ENCODE assay signal across 8 cellular contexts in the genomic region with DNA sequence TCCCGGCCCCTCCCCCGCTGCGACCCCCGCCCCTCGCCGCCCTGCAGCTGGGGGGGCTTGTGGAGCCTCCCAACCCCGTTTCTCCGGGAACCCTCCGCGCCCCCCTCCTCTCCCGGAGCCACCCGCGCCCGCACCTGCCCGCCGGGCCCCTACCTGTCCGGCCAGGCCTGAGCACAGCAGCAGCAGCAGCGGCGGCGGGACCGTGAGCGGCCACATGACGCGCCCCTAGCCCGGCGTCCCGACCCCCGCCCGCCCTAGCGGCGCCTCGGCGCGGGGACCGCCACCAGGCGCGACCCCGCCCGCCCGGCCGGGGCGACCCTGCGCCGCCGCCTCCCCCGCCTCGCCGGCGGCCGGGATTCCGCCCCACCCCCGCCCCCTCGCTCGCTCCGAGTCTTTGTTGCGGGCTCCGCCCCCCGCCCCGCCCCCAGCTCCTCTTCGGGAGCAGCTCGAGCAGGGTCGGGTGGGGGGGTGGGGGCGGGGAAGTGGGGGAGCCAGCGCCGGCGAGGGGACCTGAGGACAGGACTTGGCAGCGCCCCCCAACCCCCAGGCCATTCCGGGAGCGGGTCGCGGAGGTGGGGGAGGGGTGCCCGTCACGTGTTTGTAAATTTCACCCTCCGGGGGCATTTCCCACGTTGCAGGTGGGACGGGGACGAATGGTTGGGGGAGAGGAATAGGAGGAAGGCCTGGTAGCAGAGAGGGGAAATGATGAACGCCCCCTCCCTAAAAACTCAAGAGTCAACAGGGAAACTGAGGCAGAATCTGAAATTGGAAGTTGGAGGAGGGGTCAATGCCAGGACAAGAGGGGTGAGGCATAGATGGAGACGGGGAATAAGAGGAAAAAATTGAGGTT. TPM values are rescaled to one million over a fixed set of nuclear protein-coding genes. Genes with fewer than 3 reads are reported as not detected.
DNase-seq lines count a peak whose midpoint lies in the region; ATAC-seq, FAIRE-seq and TF ChIP-seq lines count a peak whose summit lies in the region.

A gene (minus strand): TSS at position 365 of the 850 bp plus-strand sequence. CDS start 149 bp downstream, at position 216.

- POLR2A ChIA-PET in AG04449 (lab: Yijun Ruan, JAX) = no interaction called here
- POLR2A ChIA-PET in HEK293T (lab: Yijun Ruan, JAX) = interaction anchor here (0.9 kb wide), 1 partner anchor 64 kb away, joined by 3 read pairs; no protein-coding TSS in a partner anchor
- POLR2A ChIA-PET in K562 (lab: Yijun Ruan, JAX) = no interaction called here

- peak within 1 kb of the TSS; percentile 63 for H3K4me3 ChIP-seq in AG04449 (ENCODE audit: low read depth, low read length)
- no peak within 1 kb of the TSS for H3K4me3 ChIP-seq in K562
- peak within 1 kb of the TSS; percentile 25 for H3K4me3 ChIP-seq in lung
- H3K4me3 ChIP-seq in upper lobe of right lung = peak within 1 kb of the TSS; percentile 34

- H3K9me3 ChIP-seq in K562 (replicated peaks; ENCODE audit: control insufficient read depth, insufficient read depth, low read depth, low read length) = no peaks in the 10 kb centered on the region
- peaks cover 0 to 5% of the 10 kb centered on the region in 2 donors for H3K9me3 ChIP-seq in lung (ENCODE audit: control insufficient read depth in 2 of 2, insufficient read depth in 1 of 2, low read length in 1 of 2)
- H3K9me3 ChIP-seq in upper lobe of right lung = no peaks in the 10 kb centered on the region

- TF ChIP-seq RAD21 in K562 (CRISPR knock-in tag; conservative IDR thresholded peaks at IDR 0.05 in 1 of 2, IDR thresholded peaks at IDR 0.05 in 1 of 2) = no peak

- H3K27me3 ChIP-seq in K562 (ENCODE audit: control insufficient read depth in 2 of 2, insufficient read depth in 2 of 2, low read length in 2 of 2) (peaks cover 0 to 10% of the 10 kb centered on the region in 2 experiments; a peak in 1 of 5 replicates), lung (ENCODE audit: control insufficient read depth, insufficient read depth) (no peaks in the 10 kb centered on the region), upper lobe of right lung (peaks cover 31% of the 10 kb centered on the region)

- in situ Hi-C loops in K562 (cut with MboI) = loop anchor here (5.0 to 10.0 kb wide), 2 partner anchors 66 to 88 kb away; no protein-coding TSS in a partner anchor

- TF ChIP-seq CTCF in AG04449 (IDR thresholded peaks at IDR 0.05; ENCODE audit: insufficient read depth, low read length, missing control alignments) (no peak), K562 (IDR thresholded peaks at IDR 0.05 in 2 of 3, conservative IDR thresholded peaks at IDR 0.05 in 1 of 3; ENCODE audit: insufficient read depth in 2 of 3, low read depth in 1 of 3, low read length in 3 of 3) (no peak), lung (IDR thresholded peaks at IDR 0.05; ENCODE audit: control extremely low read depth, extremely low read depth) (no peak), upper lobe of right lung (IDR thresholded peaks at IDR 0.05) (no peak)

- no TSS peak for BruUV-seq in K562 (replicated peaks; lab: Mats Ljungman, UMichigan)

- no peaks in the 10 kb centered on the region for H3K36me3 ChIP-seq in K562 (ENCODE audit: control insufficient read depth, insufficient read depth, low read length)
- H3K36me3 ChIP-seq in lung (ENCODE audit: control insufficient read depth in 2 of 2, insufficient read depth in 2 of 2, low read length in 2 of 2) = no peaks in the 10 kb centered on the region
- no peaks in the 10 kb centered on the region for H3K36me3 ChIP-seq in upper lobe of right lung

- no peaks in the 10 kb centered on the region for H3K79me2 ChIP-seq in K562 (ENCODE audit: control insufficient read depth, insufficient read depth, low read length)

- H3K9ac ChIP-seq in K562 (ENCODE audit: insufficient read depth in 1 of 2, low read depth in 2 of 2, low read length in 2 of 2) = peak within 1 kb of the TSS in 1 of 2 experiments; percentile 69; a peak in 1 of 4 replicates

- CTCF ChIA-PET in AG04449 (lab: Yijun Ruan, JAX) (interaction anchor here (1.9 to 2.1 kb wide), 2 partner anchors 63 to 91 kb away, joined by 10 to 16 read pairs; no protein-coding TSS in a partner anchor), HEK293T (lab: Yijun Ruan, JAX) (no interaction called here), K562 (lab: Yijun Ruan, JAX; ENCODE audit: low intra/inter-chr PET ratio) (interaction anchor here (0.6 kb wide), 1 partner anchor 92 kb away, joined by 3 read pairs; no protein-coding TSS in a partner anchor)

- H3K4me2 ChIP-seq in K562 (ENCODE audit: insufficient read depth, low read length) = peak within 1 kb of the TSS; percentile 21; the same call in 1 of the 2 replicates

- peak; percentile 50; the same call in 2 of the 3 replicates for ATAC-seq in K562
- no peak for ATAC-seq in lung (ENCODE audit: insufficient read depth, low FRiP score)
- no peak for ATAC-seq in upper lobe of right lung
- no peak for ATAC-seq in HG03095 (IDR thresholded peaks at IDR 0.05; ENCODE audit: unreplicated experiment)
- no peak for ATAC-seq in HG03342 (IDR thresholded peaks at IDR 0.05; ENCODE audit: unreplicated experiment)

- FAIRE-seq in K562 (lab: Jason Lieb, UNC) = no peak

- no peak within 1 kb of the TSS for H3K27ac ChIP-seq in K562 (ENCODE audit: extremely low read depth, low read depth, low read length)
- H3K27ac ChIP-seq in lung (ENCODE audit: low read depth in 1 of 2, low read length in 1 of 2) = no peak within 1 kb of the TSS
- no peak within 1 kb of the TSS for H3K27ac ChIP-seq in upper lobe of right lung

- H2AFZ ChIP-seq in K562 (ENCODE audit: low read depth, low read length) = peak within 1 kb of the TSS; percentile 51; the same call in 1 of the 2 replicates

- no peak for TF ChIP-seq EP300 in K562 (IDR thresholded peaks at IDR 0.05; ENCODE audit: low read length)

- 0% methylated on average over 13 of the region's 79 CpGs for WGBS in K562 (ENCODE audit: insufficient coverage, low coverage, missing lambda C conversion rate)
- 2% methylated on average over 41 to 78 of the region's 79 CpGs for WGBS in lung, 2 donors

- no peak for TF ChIP-seq POLR2A in K562 (conservative IDR thresholded peaks at IDR 0.05)

- peaks cover 3 to 17% of the 10 kb centered on the region in 2 experiments; a peak in 3 of 5 replicates for H3K4me1 ChIP-seq in K562 (replicated peaks in 1 of 2; ENCODE audit: control insufficient read depth in 2 of 2, insufficient read depth in 2 of 2, low read length in 2 of 2)
- H3K4me1 ChIP-seq in lung (ENCODE audit: control insufficient read depth in 2 of 2, insufficient read depth in 2 of 2, low read length in 2 of 2) = peaks cover 2 to 11% of the 10 kb centered on the region in 2 donors
- H3K4me1 ChIP-seq in upper lobe of right lung = peaks cover 11% of the 10 kb centered on the region

- no peaks in the 10 kb centered on the region for H4K20me1 ChIP-seq in K562 (replicated peaks; ENCODE audit: control insufficient read depth, insufficient read depth, low read length)

- intact Hi-C loops in K562 (cut with micrococcal nuclease) (no loop called here), upper lobe of right lung (cut with DNase I) (no loop called here)

- no peaks in the 10 kb centered on the region for H3K9me1 ChIP-seq in K562 (ENCODE audit: control insufficient read depth, insufficient read depth, low read length)

- no peak for DNase-seq in AG04449 (ENCODE audit: low read depth, low spot score)
- DNase-seq in HEK293T (ENCODE audit: extremely low spot score) = peak; percentile 68
- DNase-seq in K562 (ENCODE audit: extremely low read depth in 1 of 4, low spot score in 3 of 4) = peak; percentile 69 to 95 (median 88)
- no peak for DNase-seq in lung (ENCODE audit: low spot score)
- DNase-seq in upper lobe of right lung = no peak
- DNase-seq in COR-L47 (lab: John Stamatoyannopoulos, UW) = no peak

TF ChIP-seq in HEK293T, 16 proteins besides CTCF, POLR2A, EP300 and RAD21 (continues in another document):
- TF ChIP-seq ELF4 (IDR thresholded peaks at IDR 0.05) (no peak), TARDBP (IDR thresholded peaks at IDR 0.05) (no peak), LEF1 (IDR thresholded peaks at IDR 0.05; ENCODE audit: borderline replicate concordance) (no peak), L3MBTL2 (conservative IDR thresholded peaks at IDR 0.05) (peak; percentile 31; the same call in 1 of the 2 replicates), CTBP1 (IDR thresholded peaks at IDR 0.05; ENCODE audit: borderline replicate concordance) (no peak), SUZ12 (IDR thresholded peaks at IDR 0.05) (no peak), FOXM1 (IDR thresholded peaks at IDR 0.05; ENCODE audit: borderline replicate concordance) (no peak)

TF ChIP-seq in K562, 482 proteins besides CTCF, POLR2A, EP300 and RAD21 (continues in another document):
- TF ChIP-seq, protein P1, sequence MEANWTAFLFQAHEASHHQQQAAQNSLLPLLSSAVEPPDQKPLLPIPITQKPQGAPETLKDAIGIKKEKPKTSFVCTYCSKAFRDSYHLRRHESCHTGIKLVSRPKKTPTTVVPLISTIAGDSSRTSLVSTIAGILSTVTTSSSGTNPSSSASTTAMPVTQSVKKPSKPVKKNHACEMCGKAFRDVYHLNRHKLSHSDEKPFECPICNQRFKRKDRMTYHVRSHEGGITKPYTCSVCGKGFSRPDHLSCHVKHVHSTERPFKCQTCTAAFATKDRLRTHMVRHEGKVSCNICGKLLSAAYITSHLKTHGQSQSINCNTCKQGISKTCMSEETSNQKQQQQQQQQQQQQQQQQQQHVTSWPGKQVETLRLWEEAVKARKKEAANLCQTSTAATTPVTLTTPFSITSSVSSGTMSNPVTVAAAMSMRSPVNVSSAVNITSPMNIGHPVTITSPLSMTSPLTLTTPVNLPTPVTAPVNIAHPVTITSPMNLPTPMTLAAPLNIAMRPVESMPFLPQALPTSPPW (CRISPR knock-in tag; IDR thresholded peaks at IDR 0.05) = peak; percentile 60
- peak; percentile 60; the same call in 1 of the 2 replicates for TF ChIP-seq BCOR (IDR thresholded peaks at IDR 0.05)

RNA-seq across cellular contexts. Expression of the gene that starts here (rescaled TPM):
- total RNA-seq in K562 (2011; cell fraction: chromatin; rRNA removed; ENCODE audit: low replicate concordance) = 0.40 and 2.1 TPM in 2 replicates
- total RNA-seq in K562 (2011; cell fraction: nucleolus; rRNA removed) = 1.8 and 3.2 TPM in 2 replicates
- total RNA-seq in K562 (2011; cell fraction: nucleoplasm; rRNA removed) = 1.2 and 2.6 TPM in 2 replicates
- total RNA-seq in K562 (2014; rRNA removed) (0.23 TPM in 1 of 2 replicates, not detected in the other), K562 (2014; rRNA removed; fragmentation: Illumina TruSeq; extraction: Trizol) (not detected in 2 replicates), K562 (2015; rRNA removed; fragmentation: Illumina TruSeq; extraction: Trizol) (not detected in 2 replicates), K562 (2021) (0.33 and 0.67 TPM in 2 replicates), lung (10 to 100 TPM in 1 of 2 donors, 1 to 10 TPM in 1; 5.8 to 11.9 TPM), upper lobe of right lung (14.6 TPM)
- polyA plus RNA-seq in K562 (2011; rRNA removed) (0.31 and 0.45 TPM in 2 replicates), K562 (2014; fragmentation: Illumina TruSeq; extraction: Trizol) (0.10 and 0.44 TPM in 2 replicates), K562 (2014; fragmentation: Nextera tagmentation; extraction: Ambion mirVana) (not detected), K562 (2014; rRNA removed) (0.17 and 0.53 TPM in 2 replicates), lung (10 to 100 TPM in 1 of 2 donors, 1 to 10 TPM in 1; 2.2 to 14.3 TPM)
- polyA plus RNA-seq in K562 (2011; cell fraction: cytosol; rRNA removed) = 0.44 and 1.4 TPM in 2 replicates
- 0.44 and 0.45 TPM in 2 replicates for polyA plus RNA-seq in K562 (2011; cell fraction: nucleus; rRNA removed)
- polyA plus RNA-seq in K562 (2012) = 0.17 and 0.22 TPM in 2 replicates
- 0.39 TPM in 1 of 2 replicates, not detected in the other for polyA minus RNA-seq in K562 (2011; rRNA and poly(A)+ RNA removed)
- not detected in 2 replicates for polyA minus RNA-seq in K562 (2011; cell fraction: cytosol; rRNA and poly(A)+ RNA removed)
- not detected in 2 replicates for polyA minus RNA-seq in K562 (2011; cell fraction: nucleus; rRNA and poly(A)+ RNA removed)

Comparison
In these comparisons a context has a peak if more than half of its experiments do, and no peak if none do; other contexts are left out.
1. DNase-seq: peak in HEK293T (single experiment) and K562 (4 of 4); none in AG04449 (single experiment), lung (single experiment), upper lobe of right lung (single experiment) and COR-L47 (single experiment).